1 cellular context compared by ENCODE assay signal in the genomic region with DNA sequence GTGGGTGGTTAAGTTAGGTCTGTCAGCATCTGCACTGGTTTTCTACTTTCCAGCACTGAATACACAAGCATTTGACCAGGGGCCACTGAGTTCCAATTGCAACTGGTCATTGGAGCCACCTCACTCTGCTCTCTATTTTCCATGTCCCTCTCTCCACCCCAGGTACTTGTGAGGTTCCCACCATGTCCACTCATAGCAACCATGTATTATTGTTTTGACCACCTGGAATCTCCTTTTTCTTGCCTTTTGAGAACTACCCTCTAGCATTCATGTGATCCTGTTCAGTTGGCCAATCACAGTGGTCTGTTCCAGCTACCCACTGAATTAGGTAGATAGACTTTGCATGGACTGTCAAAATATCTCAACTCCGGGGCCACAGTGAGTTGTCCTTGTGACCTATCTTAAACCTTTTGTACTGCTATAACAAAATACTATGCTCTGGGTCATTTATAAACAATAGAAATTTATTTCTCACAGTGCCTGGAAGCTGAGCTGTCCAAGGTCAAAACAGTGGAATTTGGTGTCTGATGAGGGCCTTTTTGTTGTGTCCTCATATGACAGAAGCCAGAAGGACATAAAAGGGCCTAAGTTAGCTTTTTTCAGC.
TF ChIP-seq lines count a peak whose summit lies in the region.

No MANE protein-coding gene starts in this region.

TF ChIP-seq in H1, 55 proteins besides CTCF, POLR2A, EP300 and RAD21:
- no peak for TF ChIP-seq SP2 (IDR thresholded peaks at IDR 0.05; ENCODE audit: low read length)
- TF ChIP-seq TAF7 (optimal IDR thresholded peaks at IDR 0.05; ENCODE audit: borderline replicate concordance, low read depth, low read length) = no peak
- no peak for TF ChIP-seq CTBP2 (IDR thresholded peaks at IDR 0.05; ENCODE audit: borderline replicate concordance, insufficient read depth, insufficient read length, low read length)
- no peak for TF ChIP-seq RBBP5 (IDR thresholded peaks at IDR 0.05; ENCODE audit: borderline replicate concordance, low read depth, low read length)
- no peak for TF ChIP-seq EZH2 (IDR thresholded peaks at IDR 0.05; ENCODE audit: low read depth, low read length, severe bottlenecking)
- no peak for TF ChIP-seq SUZ12 (IDR thresholded peaks at IDR 0.05; ENCODE audit: low read length)
- TF ChIP-seq PHF8 (conservative IDR thresholded peaks at IDR 0.05; ENCODE audit: low read depth, low read length) = no peak
- no peak for TF ChIP-seq RXRA (IDR thresholded peaks at IDR 0.05; ENCODE audit: insufficient read depth, low read depth, low read length)
- TF ChIP-seq, protein P1, sequence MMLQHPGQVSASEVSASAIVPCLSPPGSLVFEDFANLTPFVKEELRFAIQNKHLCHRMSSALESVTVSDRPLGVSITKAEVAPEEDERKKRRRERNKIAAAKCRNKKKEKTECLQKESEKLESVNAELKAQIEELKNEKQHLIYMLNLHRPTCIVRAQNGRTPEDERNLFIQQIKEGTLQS (IDR thresholded peaks at IDR 0.05; ENCODE audit: insufficient read depth, low read depth, low read length) = no peak
- no peak for TF ChIP-seq CREB1 (IDR thresholded peaks at IDR 0.05)
- TF ChIP-seq, protein P2, sequence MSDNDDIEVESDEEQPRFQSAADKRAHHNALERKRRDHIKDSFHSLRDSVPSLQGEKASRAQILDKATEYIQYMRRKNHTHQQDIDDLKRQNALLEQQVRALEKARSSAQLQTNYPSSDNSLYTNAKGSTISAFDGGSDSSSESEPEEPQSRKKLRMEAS (IDR thresholded peaks at IDR 0.05) = no peak
- no peak for TF ChIP-seq SRF (IDR thresholded peaks at IDR 0.05; ENCODE audit: low read depth, low read length)
